In genomic region chr3:192918275-192918588, GRCh38 we compare ENCODE assay signal across 9 cellular contexts. TPM values are rescaled to one million over a fixed set of nuclear protein-coding genes. Genes with fewer than 3 reads are reported as not detected.
DNase-seq lines count a peak whose midpoint lies in the region; ATAC-seq, FAIRE-seq and TF ChIP-seq lines count a peak whose summit lies in the region.
"Had no signal": no experiment of that assay in that cellular context is flagged by ENCODE, and none has a peak within 500 bp of the region (broad histone marks: within the 10 kb centered on the region; RNA-seq: fewer than 3 reads in every experiment).

No MANE protein-coding gene starts in this region.

- H3K9me3 ChIP-seq in ES-I3 (ENCODE audit: control insufficient read depth, insufficient read depth, low read length): no peaks in the 10 kb centered on the region
- no peaks in the 10 kb centered on the region for H3K9me3 ChIP-seq in pancreas

- H3K4me1 ChIP-seq in ES-I3 (ENCODE audit: insufficient read depth, low read length) (peaks cover 23% of the 10 kb centered on the region), pancreas (peaks cover 0 to 6% (median 0%) of the 10 kb centered on the region in 3 donors)

- FAIRE-seq in pancreas (lab: Jason Lieb, UNC): no peak
- FAIRE-seq: islet of Langerhans had no signal

- no peak for TF ChIP-seq CTCF in RWPE1 (conservative IDR thresholded peaks at IDR 0.05; ENCODE audit: low read depth)
- TF ChIP-seq CTCF in epithelial cell of proximal tubule (conservative IDR thresholded peaks at IDR 0.05; ENCODE audit: low read depth, low read length): no peak
- TF ChIP-seq CTCF in pancreas (IDR thresholded peaks at IDR 0.05): no peak

- WGBS in pancreas, 2 donors: 2% methylated on average over 13 of the region's 13 CpGs

- CTCF ChIA-PET in RWPE1 (lab: Yijun Ruan, JAX): interaction anchor here (1.4 kb wide), 1 partner anchor 211 kb away, joined by 3 read pairs; no protein-coding TSS in a partner anchor

- no peaks in the 10 kb centered on the region for H3K27me3 ChIP-seq in pancreas

- H3K27ac ChIP-seq in RWPE1 (peak overlapping the region; percentile 90), pancreas (peak overlapping the region; percentile 68 to 92 (median 76))

- intact Hi-C loops in pancreas (cut with DNase I): loop anchor here in 1 of 3 donors (10.0 kb wide), 1 partner anchor 63 kb away; no protein-coding TSS in a partner anchor

- H3K4me3 ChIP-seq in epithelial cell of proximal tubule (ENCODE audit: low read depth, low read length) (peak overlapping the region; percentile 89), pancreas (peak overlapping the region; percentile 54 to 77 (median 67))

- no peak for ATAC-seq in pancreas
- no peak for ATAC-seq in GM21381 (IDR thresholded peaks at IDR 0.05; ENCODE audit: unreplicated experiment)

- no peaks in the 10 kb centered on the region for H3K36me3 ChIP-seq in ES-I3 (ENCODE audit: insufficient read depth, low read length)
- H3K36me3 ChIP-seq in pancreas: no peaks in the 10 kb centered on the region

- POLR2A ChIA-PET in RWPE1 (lab: Yijun Ruan, JAX; ENCODE audit: low non-redundant PET): no interaction called here

- DNase-seq in RWPE1 (ENCODE audit: low spot score) (no peak), epithelial cell of proximal tubule (ENCODE audit: low read depth) (no peak), pancreas (no peak), HT-29 (ENCODE audit: low spot score) (no peak), NCI-H345 (lab: John Stamatoyannopoulos, UW) (no peak), amniotic stem cell (lab: John Stamatoyannopoulos, UW) (no peak)

- peak overlapping the region; percentile 82 for H3K9ac ChIP-seq in ES-I3 (ENCODE audit: low read depth, low read length)

RNA-seq across cellular contexts. Expression of gene MB21D2, which starts 0.6 kb away (rescaled TPM):
- total RNA-seq in epithelial cell of proximal tubule (17.7 and 21.2 TPM in 2 replicates), pancreas (1 to 10 TPM in 3 of 6 donors, under 1 TPM in 3; 0.37 to 2.3 (median 0.94) TPM)
- 1 to 10 TPM in 1 of 2 donors, under 1 TPM in 1; 0.53 to 1.7 TPM for polyA plus RNA-seq in pancreas
- 3.0 and 4.3 TPM in 2 replicates for total RNA-seq in HT-29 (2014; rRNA removed; shearing (Covaris generic))
